Comparison of ENCODE assay signal across 8 cellular contexts in genomic region chr5:133552925-133553525, GRCh38. TPM values are rescaled to one million over a fixed set of nuclear protein-coding genes. Genes with fewer than 3 reads are reported as not detected.
DNase-seq lines count a peak whose midpoint lies in the region; ATAC-seq and TF ChIP-seq lines count a peak whose summit lies in the region.

No MANE protein-coding gene starts in this region.

- H3K4me1 Mint-ChIP-seq in activated CD4-positive, alpha-beta T cell treated with anti-CD3 and anti-CD28 coated beads for 36 hours, result no peaks in the 10 kb centered on the region

- H3K36me3 ChIP-seq in suprapubic skin, result no peaks in the 10 kb centered on the region

- TF ChIP-seq POLR2A in suprapubic skin (IDR thresholded peaks at IDR 0.05), result no peak

- CTCF ChIA-PET in activated CD4-positive, alpha-beta T cell treated with anti-CD3 and anti-CD28 coated beads for 36 hours (lab: Charles Lee), result interaction anchor here (0.6 to 2.5 kb wide), 13 partner anchors 9 to 400 kb away, joined by 3 to 7 read pairs (median 3); partner anchors contain the start of gene FSTL4

- H3K27me3 Mint-ChIP-seq in activated CD4-positive, alpha-beta T cell treated with anti-CD3 and anti-CD28 coated beads for 36 hours, result peaks cover 24% of the 10 kb centered on the region

- TF ChIP-seq CTCF in AG09319 (IDR thresholded peaks at IDR 0.05; ENCODE audit: low read depth, low read length) (peak; percentile 68), suprapubic skin (IDR thresholded peaks at IDR 0.05) (peak; percentile 19 to 70)

- POLR2A ChIA-PET in activated CD4-positive, alpha-beta T cell treated with anti-CD3 and anti-CD28 coated beads for 36 hours (lab: Charles Lee), result no interaction called here

- H3K27ac ChIP-seq in suprapubic skin, result no peak overlapping the region

- intact Hi-C loops in activated CD4-positive, alpha-beta T cell treated with anti-CD3 and anti-CD28 coated beads for 36 hours (cut with DNase I, micrococcal nuclease), result loop anchor here (1.0 to 10.0 kb wide), 4 partner anchors 58 to 391 kb away; no protein-coding TSS in a partner anchor

- no peak overlapping the region for H3K4me3 ChIP-seq in suprapubic skin

- H3K9me3 Mint-ChIP-seq in activated CD4-positive, alpha-beta T cell treated with anti-CD3 and anti-CD28 coated beads for 36 hours (ENCODE audit: low read depth), result no peaks in the 10 kb centered on the region

- H3K27me3 ChIP-seq in suprapubic skin, result peaks cover 13% of the 10 kb centered on the region

- no peaks in the 10 kb centered on the region for H3K9me3 ChIP-seq in suprapubic skin

- 40% methylated on average over 13 of the region's 13 CpGs for WGBS in suprapubic skin

- ATAC-seq in GM18511 (IDR thresholded peaks at IDR 0.05; ENCODE audit: unreplicated experiment), result peak; percentile 65
- ATAC-seq in activated CD4-positive, alpha-beta T cell treated with anti-CD3 and anti-CD28 coated beads for 36 hours, result peak; percentile 80
- ATAC-seq in HG02588 (IDR thresholded peaks at IDR 0.05; ENCODE audit: unreplicated experiment), result no peak

- no peak overlapping the region for H3K4me3 Mint-ChIP-seq in activated CD4-positive, alpha-beta T cell treated with anti-CD3 and anti-CD28 coated beads for 36 hours

- TF ChIP-seq EP300 in suprapubic skin (IDR thresholded peaks at IDR 0.05), result no peak

- DNase-seq in AG09319 (ENCODE audit: extremely low read depth, low read depth), result peak; percentile 7
- peak; percentile 74 for DNase-seq in NAMALWA (ENCODE audit: low spot score)
- peak; percentile 78 for DNase-seq in activated CD4-positive, alpha-beta T cell treated with anti-CD3 and anti-CD28 coated beads for 36 hours
- DNase-seq in dermis blood vessel endothelial cell, result peak; percentile 75
- DNase-seq in myocyte (ENCODE audit: low read depth), result peak; percentile 44
- no peak for DNase-seq in suprapubic skin (ENCODE audit: low spot score in 2 of 2)

- no peaks in the 10 kb centered on the region for H3K36me3 Mint-ChIP-seq in activated CD4-positive, alpha-beta T cell treated with anti-CD3 and anti-CD28 coated beads for 36 hours (ENCODE audit: low read depth)

- no peak overlapping the region for H3K27ac Mint-ChIP-seq in activated CD4-positive, alpha-beta T cell treated with anti-CD3 and anti-CD28 coated beads for 36 hours

- no peaks in the 10 kb centered on the region for H3K4me1 ChIP-seq in suprapubic skin

RNA-seq across cellular contexts. Expression of gene FSTL4, which starts 59.3 kb away (rescaled TPM):
- not detected for total RNA-seq in activated CD4-positive, alpha-beta T cell treated with anti-CD3 and anti-CD28 coated beads for 36 hours
- total RNA-seq in dermis blood vessel endothelial cell (under 0.01 and 0.09 TPM in 2 replicates), myocyte (0.11 and 0.36 TPM in 2 replicates), suprapubic skin (1 to 10 TPM; 2.3 to 6.4 (median 5.8) TPM)
- polyA plus RNA-seq in myocyte (2012), result 0.04 TPM

Comparison
In these comparisons a context has a peak if more than half of its experiments do, and no peak if none do; other contexts are left out.
1. DNase-seq: peak in AG09319 (single experiment), NAMALWA (single experiment), activated CD4-positive, alpha-beta T cell treated with anti-CD3 and anti-CD28 coated beads for 36 hours (single experiment), dermis blood vessel endothelial cell (single experiment) and myocyte (single experiment); none in suprapubic skin (0 of 2).